14 cellular contexts compared by ENCODE assay signal in genomic region chr2:235271936-235272335, GRCh38.
DNase-seq lines count a peak whose midpoint lies in the region; FAIRE-seq and TF ChIP-seq lines count a peak whose summit lies in the region.
"Had no signal": no experiment of that assay in that cellular context is flagged by ENCODE, and none has a peak within 500 bp of the region (broad histone marks: within the 10 kb centered on the region; RNA-seq: fewer than 3 reads in every experiment).

No MANE protein-coding gene starts in this region.

- H3K56ac ChIP-seq in H1 (replicated peaks; ENCODE audit: insufficient read length, low read depth, low read length), result no peak overlapping the region

- TF ChIP-seq EP300 in Ishikawa (IDR thresholded peaks at IDR 0.05; ENCODE audit: borderline replicate concordance), result 0 out of 2 replicates have a peak, but pooled peaks have one; percentile 40
- TF ChIP-seq EP300 in H1 (IDR thresholded peaks at IDR 0.05; ENCODE audit: borderline replicate concordance in 1 of 2, low read depth in 2 of 2, low read length in 2 of 2), result no peak

- WGBS in H1 (ENCODE audit: extremely low coverage in 1 of 2, insufficient coverage in 1 of 2, insufficient read length in 1 of 2, insufficient replicate concordance in 2 of 2, low coverage in 1 of 2, low lambda C conversion rate in 2 of 2, missing lambda C conversion rate in 1 of 2), 2 experiments, result 89% methylated on average over 2 of the region's 2 CpGs; no CpG with 5 or more reads in 1 of the 2 experiments

- H3K23me2 ChIP-seq in H1 (ENCODE audit: low read depth, low read length), result no peaks in the 10 kb centered on the region

- H3K27ac ChIP-seq in H1 (ENCODE audit: low read depth, low read length), result no peak overlapping the region
- H3K27ac ChIP-seq: C4-2B had no signal

- FAIRE-seq in H1 (lab: Jason Lieb, UNC), result no peak
- FAIRE-seq: A204.1, GM12878, GM19239, H54 had no signal

- peak overlapping the region; percentile 55 for H4K91ac ChIP-seq in H1 (replicated peaks; ENCODE audit: insufficient read length, low read length)

- no peak overlapping the region for H3K23ac ChIP-seq in H1 (ENCODE audit: insufficient read length)

- no peak for TF ChIP-seq CTCF in H1 (IDR thresholded peaks at IDR 0.05; ENCODE audit: control extremely low read depth in 1 of 3, insufficient read depth in 1 of 3, low read depth in 1 of 3, low read length in 3 of 3)
- no peak for TF ChIP-seq CTCF in fibroblast of the aortic adventitia (IDR thresholded peaks at IDR 0.05; ENCODE audit: insufficient read depth, low read length)

- H3K27me3 ChIP-seq in H1 (replicated peaks in 1 of 4; ENCODE audit: control insufficient read depth in 3 of 4, extremely low read depth in 1 of 4, insufficient read depth in 3 of 4, low read length in 3 of 4), result no peaks in the 10 kb centered on the region

- H3K79me1 ChIP-seq in H1 (ENCODE audit: low read depth, low read length), result no peaks in the 10 kb centered on the region

- no peak overlapping the region for H2AK5ac ChIP-seq in H1 (ENCODE audit: low read depth, low read length)

- H2BK5ac ChIP-seq in H1 (ENCODE audit: low read depth, low read length), result no peak overlapping the region

- H2BK12ac ChIP-seq in H1 (ENCODE audit: low read depth, low read length), result no peak overlapping the region

- H2BK20ac ChIP-seq in H1 (ENCODE audit: low read length), result no peak overlapping the region

- no peaks in the 10 kb centered on the region for H3K4me1 ChIP-seq in H1 (replicated peaks in 1 of 4; ENCODE audit: control insufficient read depth in 3 of 4, insufficient read depth in 4 of 4, low read length in 3 of 4)

- H3K4me3 ChIP-seq in H1 (ENCODE audit: extremely low read depth in 1 of 4, insufficient read depth in 2 of 4, low read depth in 3 of 4, low read length in 4 of 4) (no peak overlapping the region), fibroblast of the aortic adventitia (ENCODE audit: low read depth, low read length) (no peak overlapping the region)
- H3K4me3 ChIP-seq: GM12878 had no signal

- DNase-seq in H1 (ENCODE audit: low read depth in 1 of 2, low spot score in 2 of 2) (no peak), fibroblast of the aortic adventitia (ENCODE audit: low read depth) (peak; percentile 13), renal cortical epithelial cell (ENCODE audit: low read depth) (peak; percentile 26), HEK293T (ENCODE audit: extremely low spot score) (no peak)
- DNase-seq in activated CD4-positive, alpha-beta T cell treated with anti-CD3 and anti-CD28 coated beads for 48 hours, result no peak
- DNase-seq in stimulated activated CD4-positive, alpha-beta T cell treated with anti-CD3 and anti-CD28 coated beads, Interleukin-1b, Interleukin-23, amount 100 ng/mL, for 48 hours, result no peak
- DNase-seq: CD4-positive, alpha-beta memory T cell; DMS79 had no signal

- POLR2A ChIA-PET in H1 (lab: Charles Lee; ENCODE audit: partially characterized antibody), result no interaction called here
- POLR2A ChIA-PET in HEK293T (lab: Yijun Ruan, JAX), result no interaction called here

- no peak overlapping the region for H3K4ac ChIP-seq in H1 (replicated peaks; ENCODE audit: insufficient read length, low read depth, low read length)

- H4K20me1 ChIP-seq in H1 (replicated peaks in 1 of 2; ENCODE audit: control insufficient read depth in 1 of 2, insufficient read depth in 2 of 2, low read length in 2 of 2), result no peaks in the 10 kb centered on the region

- H2BK120ac ChIP-seq in H1 (replicated peaks; ENCODE audit: low read depth, low read length), result no peak overlapping the region

- no peaks in the 10 kb centered on the region for H3K9me3 ChIP-seq in H1 (ENCODE audit: insufficient read depth in 2 of 2, low read depth in 1 of 2, low read length in 1 of 2)

- H3K14ac ChIP-seq in H1 (ENCODE audit: insufficient read length), result no peak overlapping the region

- H3K9ac ChIP-seq in H1 (replicated peaks in 1 of 4; ENCODE audit: extremely low read depth in 1 of 4, low read depth in 3 of 4, low read length in 3 of 4), result peak overlapping the region in 1 of 4 experiments; percentile 34; a peak in 1 of 7 replicates

- no peak overlapping the region for H4K8ac ChIP-seq in H1 (ENCODE audit: extremely low read depth, insufficient read depth, low read length)

- TF ChIP-seq POLR2A in H1 (IDR thresholded peaks at IDR 0.05; ENCODE audit: control extremely low read depth in 1 of 2, low read depth in 2 of 2, low read length in 2 of 2), result no peak

- no peak overlapping the region for H2AFZ ChIP-seq in H1 (ENCODE audit: low read length)

- no peak overlapping the region for H3K4me2 ChIP-seq in H1 (ENCODE audit: insufficient read depth in 1 of 2, low read depth in 2 of 2, low read length in 2 of 2)

- H3K36me3 ChIP-seq in H1 (ENCODE audit: control insufficient read depth in 2 of 4, insufficient read depth in 4 of 4, low read length in 3 of 4), result no peaks in the 10 kb centered on the region

- no peak overlapping the region for H3K18ac ChIP-seq in H1 (ENCODE audit: extremely low read depth, low read length)

- CTCF ChIA-PET in H1 (lab: Charles Lee; ENCODE audit: partially characterized antibody) (interaction anchor here (1.0 kb wide), 1 partner anchor 64 kb away, joined by 3 read pairs; no protein-coding TSS in a partner anchor), HEK293T (lab: Yijun Ruan, JAX) (no interaction called here)

- no peak overlapping the region for H4K5ac ChIP-seq in H1 (ENCODE audit: insufficient read length, low read depth, low read length)

- TF ChIP-seq RAD21 in Ishikawa (IDR thresholded peaks at IDR 0.05; ENCODE audit: low read depth) (no peak), H1 (IDR thresholded peaks at IDR 0.05 in 1 of 2, conservative IDR thresholded peaks at IDR 0.05 in 1 of 2; ENCODE audit: low read depth in 2 of 2, low read length in 2 of 2) (no peak)

- H2BK15ac ChIP-seq in H1 (ENCODE audit: low read length), result no peak overlapping the region

- no peaks in the 10 kb centered on the region for H3K79me2 ChIP-seq in H1 (ENCODE audit: control insufficient read depth in 1 of 2, insufficient read depth in 2 of 2, low read length in 2 of 2)

TF ChIP-seq in Ishikawa, 13 proteins besides CTCF, POLR2A, EP300 and RAD21 (continues in another document):
- TF ChIP-seq, protein P1, sequence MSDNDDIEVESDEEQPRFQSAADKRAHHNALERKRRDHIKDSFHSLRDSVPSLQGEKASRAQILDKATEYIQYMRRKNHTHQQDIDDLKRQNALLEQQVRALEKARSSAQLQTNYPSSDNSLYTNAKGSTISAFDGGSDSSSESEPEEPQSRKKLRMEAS (IDR thresholded peaks at IDR 0.05), result 0 out of 2 replicates have a peak, but pooled peaks have one; percentile 20
- TF ChIP-seq ZBTB7A (IDR thresholded peaks at IDR 0.05; ENCODE audit: low read depth), result no peak
- no peak for TF ChIP-seq USF1 (IDR thresholded peaks at IDR 0.05)
- no peak; the same call in 1 of the 2 replicates for TF ChIP-seq NFIC (IDR thresholded peaks at IDR 0.05)
- no peak for TF ChIP-seq FOXM1 (IDR thresholded peaks at IDR 0.05; ENCODE audit: borderline replicate concordance, low read depth)
- no peak for TF ChIP-seq CEBPB (IDR thresholded peaks at IDR 0.05)
- 0 out of 2 replicates have a peak, but pooled peaks have one; percentile 43 for TF ChIP-seq TEAD4 (IDR thresholded peaks at IDR 0.05)
- no peak for TF ChIP-seq EGR1 (IDR thresholded peaks at IDR 0.05)

TF ChIP-seq in H1, 55 proteins besides CTCF, POLR2A, EP300 and RAD21:
- TF ChIP-seq CBX8 (IDR thresholded peaks at IDR 0.05; ENCODE audit: borderline replicate concordance, low read depth, low read length) (no peak), SP4 (IDR thresholded peaks at IDR 0.05; ENCODE audit: low read length) (no peak), ZNF274 (IDR thresholded peaks at IDR 0.05; ENCODE audit: borderline replicate concordance, extremely low read depth, low read length) (no peak), RXRA (IDR thresholded peaks at IDR 0.05; ENCODE audit: insufficient read depth, low read depth, low read length) (no peak), HDAC2 (IDR thresholded peaks at IDR 0.05; ENCODE audit: borderline replicate concordance in 1 of 2, low read depth in 2 of 2, low read length in 2 of 2) (no peak), RFX5 (IDR thresholded peaks at IDR 0.05; ENCODE audit: borderline replicate concordance, low read depth, low read length) (no peak), GABPA (IDR thresholded peaks at IDR 0.05; ENCODE audit: borderline replicate concordance, insufficient read depth, low read length) (no peak), TAF7 (optimal IDR thresholded peaks at IDR 0.05; ENCODE audit: borderline replicate concordance, low read depth, low read length) (no peak)

TF ChIP-seq in HEK293T, 16 proteins besides CTCF, POLR2A, EP300 and RAD21:
- TF ChIP-seq TARDBP (IDR thresholded peaks at IDR 0.05), result no peak
- TF ChIP-seq FOXM1 (IDR thresholded peaks at IDR 0.05; ENCODE audit: borderline replicate concordance), result no peak
- no peak for TF ChIP-seq PKNOX1 (IDR thresholded peaks at IDR 0.05)
- TF ChIP-seq ARNT (IDR thresholded peaks at IDR 0.05), result no peak
- no peak for TF ChIP-seq HDGF (IDR thresholded peaks at IDR 0.05; ENCODE audit: borderline replicate concordance)
- TF ChIP-seq ZNF384 (IDR thresholded peaks at IDR 0.05), result no peak
- TF ChIP-seq FOXA1 (IDR thresholded peaks at IDR 0.05), result no peak
- no peak for TF ChIP-seq FOXK2 (IDR thresholded peaks at IDR 0.05)
- TF ChIP-seq BHLHE40 (IDR thresholded peaks at IDR 0.05; ENCODE audit: borderline replicate concordance), result no peak
- TF ChIP-seq LEF1 (IDR thresholded peaks at IDR 0.05; ENCODE audit: borderline replicate concordance), result no peak
- no peak for TF ChIP-seq ELF4 (IDR thresholded peaks at IDR 0.05)
- no peak for TF ChIP-seq SUZ12 (IDR thresholded peaks at IDR 0.05)
- no peak for TF ChIP-seq L3MBTL2 (conservative IDR thresholded peaks at IDR 0.05)
- no peak for TF ChIP-seq CTBP1 (IDR thresholded peaks at IDR 0.05; ENCODE audit: borderline replicate concordance)
- no peak for TF ChIP-seq NFRKB (IDR thresholded peaks at IDR 0.05)
- TF ChIP-seq SP1 (IDR thresholded peaks at IDR 0.05), result no peak

Comparison
In these comparisons a context has a peak if more than half of its experiments do, and no peak if none do; other contexts are left out.
1. DNase-seq: peak in fibroblast of the aortic adventitia (single experiment) and renal cortical epithelial cell (single experiment); none in H1 (0 of 2), HEK293T (single experiment), activated CD4-positive, alpha-beta T cell treated with anti-CD3 and anti-CD28 coated beads for 48 hours (single experiment) and stimulated activated CD4-positive, alpha-beta T cell treated with anti-CD3 and anti-CD28 coated beads, Interleukin-1b, Interleukin-23, amount 100 ng/mL, for 48 hours (single experiment).